ENCODE assay signal across 8 cellular contexts in the genomic region with DNA sequence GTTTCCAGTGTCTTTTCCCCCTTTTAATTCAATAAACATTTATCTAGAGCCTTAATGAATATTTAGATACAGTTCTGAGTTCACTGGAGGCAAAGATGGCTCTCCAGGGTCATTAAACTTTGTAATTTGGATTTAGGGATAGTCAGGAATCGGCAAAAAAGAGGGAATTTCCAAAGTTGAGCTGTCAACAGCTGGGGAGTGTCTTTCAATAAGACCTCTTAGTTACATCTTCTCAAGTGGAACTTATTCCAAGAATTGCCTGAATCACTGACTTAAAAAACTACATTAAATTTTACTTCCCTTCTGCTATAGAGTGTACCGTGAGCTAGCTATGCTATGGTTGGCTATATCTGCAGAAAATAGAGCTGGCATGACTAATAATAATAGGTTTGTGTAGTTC. TPM values are rescaled to one million over a fixed set of nuclear protein-coding genes. Genes with fewer than 3 reads are reported as not detected.
DNase-seq lines count a peak whose midpoint lies in the region; ATAC-seq and TF ChIP-seq lines count a peak whose summit lies in the region.

No MANE protein-coding gene starts in this region.

- no peaks in the 10 kb centered on the region for H3K9me3 ChIP-seq in thoracic aorta

- H3K4me1 ChIP-seq in thoracic aorta (ENCODE audit: control insufficient read depth in 1 of 2, low read depth in 2 of 2), result peaks cover 14 to 45% of the 10 kb centered on the region in 2 donors

- peak overlapping the region; percentile 82 to 89 for H3K27ac ChIP-seq in thoracic aorta

- H3K4me3 Mint-ChIP-seq in activated CD4-positive, alpha-beta T cell treated with anti-CD3 and anti-CD28 coated beads, Interleukin-2, amount 10 ng/mL, durations not matched to agents 7 days and 5 days, result peak overlapping the region; percentile 93
- H3K4me3 Mint-ChIP-seq in activated naive CD8-positive, alpha-beta T cell, result peak overlapping the region; percentile 95

- H3K27me3 Mint-ChIP-seq in activated CD4-positive, alpha-beta T cell treated with anti-CD3 and anti-CD28 coated beads, Interleukin-2, amount 10 ng/mL, durations not matched to agents 7 days and 5 days, result no peaks in the 10 kb centered on the region
- H3K27me3 Mint-ChIP-seq in activated naive CD8-positive, alpha-beta T cell, result no peaks in the 10 kb centered on the region

- ATAC-seq in thoracic aorta (ENCODE audit: insufficient number of reproducible peaks, low FRiP score, low read depth), result no peak
- ATAC-seq in HG03108 (IDR thresholded peaks at IDR 0.05; ENCODE audit: unreplicated experiment), result no peak

- H3K27ac Mint-ChIP-seq in activated CD4-positive, alpha-beta T cell treated with anti-CD3 and anti-CD28 coated beads, Interleukin-2, amount 10 ng/mL, durations not matched to agents 7 days and 5 days, result peak overlapping the region; percentile 87
- peak overlapping the region; percentile 90 for H3K27ac Mint-ChIP-seq in activated naive CD8-positive, alpha-beta T cell

- H3K27me3 ChIP-seq in thoracic aorta (replicated peaks; ENCODE audit: insufficient read depth), result no peaks in the 10 kb centered on the region

- POLR2A ChIA-PET in activated CD4-positive, alpha-beta T cell treated with anti-CD3 and anti-CD28 coated beads, Interleukin-2, amount 10 ng/mL, durations not matched to agents 7 days and 5 days (lab: Charles Lee), result no interaction called here

- H3K4me3 ChIP-seq in thoracic aorta, result peak overlapping the region; percentile 78

- peaks cover 58% of the 10 kb centered on the region for H3K4me1 Mint-ChIP-seq in activated CD4-positive, alpha-beta T cell treated with anti-CD3 and anti-CD28 coated beads, Interleukin-2, amount 10 ng/mL, durations not matched to agents 7 days and 5 days
- H3K4me1 Mint-ChIP-seq in activated naive CD8-positive, alpha-beta T cell (ENCODE audit: low read depth), result peaks cover 53% of the 10 kb centered on the region

- CTCF ChIA-PET in activated CD4-positive, alpha-beta T cell treated with anti-CD3 and anti-CD28 coated beads, Interleukin-2, amount 10 ng/mL, durations not matched to agents 7 days and 5 days (lab: Charles Lee), result interaction anchor here (0.8 to 1.5 kb wide), 4 partner anchors 11 to 24 kb away, joined by 3 to 5 read pairs (median 3); no protein-coding TSS in a partner anchor

- no peaks in the 10 kb centered on the region for H3K36me3 Mint-ChIP-seq in activated CD4-positive, alpha-beta T cell treated with anti-CD3 and anti-CD28 coated beads, Interleukin-2, amount 10 ng/mL, durations not matched to agents 7 days and 5 days (ENCODE audit: low read depth)
- H3K36me3 Mint-ChIP-seq in activated naive CD8-positive, alpha-beta T cell, result no peaks in the 10 kb centered on the region

- no peaks in the 10 kb centered on the region for H3K9me3 Mint-ChIP-seq in activated CD4-positive, alpha-beta T cell treated with anti-CD3 and anti-CD28 coated beads, Interleukin-2, amount 10 ng/mL, durations not matched to agents 7 days and 5 days
- H3K9me3 Mint-ChIP-seq in activated naive CD8-positive, alpha-beta T cell (ENCODE audit: low read depth), result no peaks in the 10 kb centered on the region

- DNase-seq in activated CD4-positive, alpha-beta T cell treated with anti-CD3 and anti-CD28 coated beads, Interleukin-2, amount 10 ng/mL, durations not matched to agents 7 days and 5 days, result no peak
- DNase-seq in activated CD4-positive, alpha-beta T cell treated with anti-CD3 and anti-CD28 coated beads for 48 hours, result no peak
- peak; percentile 34 for DNase-seq in kidney tubule cell (ENCODE audit: low spot score)
- no peak for DNase-seq in thoracic aorta (ENCODE audit: low spot score)
- no peak for DNase-seq in NCI-H1694 treated with DMSO at 0.1 percent for 48 hours (lab: John Stamatoyannopoulos, UW)
- DNase-seq in KG1 (lab: John Stamatoyannopoulos, UW), result no peak

- H3K36me3 ChIP-seq in thoracic aorta, result no peaks in the 10 kb centered on the region

- no peak for TF ChIP-seq CTCF in thoracic aorta (IDR thresholded peaks at IDR 0.05)

RNA-seq across cellular contexts. Expression of a gene that starts 2.0 kb away (rescaled TPM):
- total RNA-seq in activated CD4-positive, alpha-beta T cell treated with anti-CD3 and anti-CD28 coated beads, Interleukin-2, amount 10 ng/mL, durations not matched to agents 7 days and 5 days, result 10 to 100 TPM; 17.4 to 18.2 TPM
- 10 to 100 TPM; 29.4 to 38.9 TPM for total RNA-seq in thoracic aorta
